Comparison of ENCODE assay signal across 21 cellular contexts in genomic region chr16:3468501-3468900, GRCh38. TPM values are rescaled to one million over a fixed set of nuclear protein-coding genes. Genes with fewer than 3 reads are reported as not detected.
DNase-seq lines count a peak whose midpoint lies in the region; ATAC-seq and TF ChIP-seq lines count a peak whose summit lies in the region.
"Had no signal": no experiment of that assay in that cellular context is flagged by ENCODE, and none has a peak within 500 bp of the region (broad histone marks: within the 10 kb centered on the region; RNA-seq: fewer than 3 reads in every experiment).

No MANE protein-coding gene starts in this region.

- TF ChIP-seq CTCF in activated CD8-positive, alpha-beta T cell treated with anti-CD3 and anti-CD28 coated beads for 36 hours (IDR thresholded peaks at IDR 0.05), result no peak
- TF ChIP-seq CTCF in osteocyte (IDR thresholded peaks at IDR 0.05) (no peak), ovary (IDR thresholded peaks at IDR 0.05) (no peak)

- no peak overlapping the region for H3K4me3 Mint-ChIP-seq in activated CD8-positive, alpha-beta T cell treated with anti-CD3 and anti-CD28 coated beads for 36 hours
- no peak overlapping the region for H3K4me3 Mint-ChIP-seq in activated CD8-positive, alpha-beta T cell treated with anti-CD3 and anti-CD28 coated beads, Interleukin-2, amount 10 ng/mL, durations not matched to agents 7 days and 5 days
- H3K4me3 Mint-ChIP-seq in osteocyte (ENCODE audit: unreplicated experiment), result no peak overlapping the region

- intact Hi-C loops in activated CD8-positive, alpha-beta T cell treated with anti-CD3 and anti-CD28 coated beads for 36 hours (cut with micrococcal nuclease), result no loop called here
- intact Hi-C loops in posterior vena cava (cut with DNase I), result no loop called here
- intact Hi-C loops in ovary (cut with DNase I), result no loop called here

- H3K36me3 ChIP-seq in HUES64 (ENCODE audit: insufficient read depth, low read length), result peaks cover 8% of the 10 kb centered on the region; the same call in 1 of the 2 replicates
- H3K36me3 ChIP-seq in ovary, result no peaks in the 10 kb centered on the region

- H3K4me3 ChIP-seq in HUES64 (ENCODE audit: low read length) (peak overlapping the region; percentile 6; the same call in 1 of the 2 replicates), iPS-18c (ENCODE audit: insufficient read depth, low read depth, low read length) (peak overlapping the region; percentile 34), ovary (no peak overlapping the region)
- H3K4me3 ChIP-seq: BLaER1 treated with 17β-estradiol and CSF1 and Interleukin-3, amounts not matched to agents 10 nM and 100 nM; psoas muscle; smooth muscle cell had no signal

- TF ChIP-seq POLR2A in ovary (IDR thresholded peaks at IDR 0.05), result no peak

- POLR2A ChIA-PET in activated CD8-positive, alpha-beta T cell treated with anti-CD3 and anti-CD28 coated beads for 36 hours (lab: Charles Lee), result no interaction called here
- POLR2A ChIA-PET in activated CD8-positive, alpha-beta T cell treated with anti-CD3 and anti-CD28 coated beads, Interleukin-2, amount 10 ng/mL, durations not matched to agents 7 days and 5 days (lab: Charles Lee), result interaction anchor here (1.0 kb wide), 2 partner anchors 44 to 67 kb away, joined by 3 to 4 read pairs; no protein-coding TSS in a partner anchor

- H3K27me3 ChIP-seq in HUES64 (ENCODE audit: insufficient read depth, low read length), result no peaks in the 10 kb centered on the region
- H3K27me3 ChIP-seq in ovary, result no peaks in the 10 kb centered on the region
- H3K27me3 ChIP-seq: BLaER1 treated with 17β-estradiol and CSF1 and Interleukin-3, amounts not matched to agents 10 nM and 100 nM had no signal

- no peak for ATAC-seq in activated CD8-positive, alpha-beta T cell treated with anti-CD3 and anti-CD28 coated beads for 36 hours
- no peak for ATAC-seq in activated CD8-positive, alpha-beta T cell treated with anti-CD3 and anti-CD28 coated beads, Interleukin-2, amount 10 ng/mL, durations not matched to agents 7 days and 5 days
- ATAC-seq: psoas muscle had no signal

- H3K4me1 ChIP-seq in HUES64 (ENCODE audit: insufficient read depth, low read length), result peaks cover 17% of the 10 kb centered on the region
- H3K4me1 ChIP-seq in ovary (ENCODE audit: insufficient read depth), result peaks cover 4% of the 10 kb centered on the region

- H3K9me3 Mint-ChIP-seq in activated CD8-positive, alpha-beta T cell treated with anti-CD3 and anti-CD28 coated beads for 36 hours, result no peaks in the 10 kb centered on the region
- H3K9me3 Mint-ChIP-seq in activated CD8-positive, alpha-beta T cell treated with anti-CD3 and anti-CD28 coated beads, Interleukin-2, amount 10 ng/mL, durations not matched to agents 7 days and 5 days (ENCODE audit: insufficient read depth), result no peaks in the 10 kb centered on the region
- H3K9me3 Mint-ChIP-seq in osteocyte (ENCODE audit: unreplicated experiment), result no peaks in the 10 kb centered on the region

- WGBS in HUES64, result 28% methylated on average over 15 of the region's 15 CpGs
- 51 to 58% (median 57%) methylated on average over 15 of the region's 15 CpGs for WGBS in ovary, 3 donors

- H3K27ac ChIP-seq in HUES64 (ENCODE audit: low read depth, low read length) (0 out of 2 replicates have a peak overlapping the region, but pooled peaks have one; percentile 2), ovary (no peak overlapping the region)
- H3K27ac ChIP-seq: psoas muscle had no signal

- no peak overlapping the region for H3K9ac ChIP-seq in HUES64 (ENCODE audit: low read depth, low read length)
- H3K9ac ChIP-seq: BLaER1 treated with 17β-estradiol and CSF1 and Interleukin-3, amounts not matched to agents 10 nM and 100 nM had no signal

- TF ChIP-seq EP300 in ovary (IDR thresholded peaks at IDR 0.05), result no peak

- no peak for DNase-seq in activated CD8-positive, alpha-beta T cell treated with anti-CD3 and anti-CD28 coated beads for 36 hours
- no peak for DNase-seq in activated CD8-positive, alpha-beta T cell treated with anti-CD3 and anti-CD28 coated beads, Interleukin-2, amount 10 ng/mL, durations not matched to agents 7 days and 5 days
- DNase-seq in posterior vena cava (ENCODE audit: low spot score), result peak; percentile 63
- no peak for DNase-seq in osteocyte (ENCODE audit: extremely low spot score, unreplicated experiment)
- no peak for DNase-seq in ovary
- DNase-seq in NCI-H146 treated with DMSO at 0.1 percent for 48 hours (lab: John Stamatoyannopoulos, UW; ENCODE audit: unreplicated experiment), result no peak
- DNase-seq: activated CD4-positive, alpha-beta T cell treated with anti-CD3 and anti-CD28 coated beads for 1 hour; caudate nucleus; DMS153; effector CD4-positive, alpha-beta T cell; NCI-H1930; NCI-H510A; psoas muscle; stimulated activated CD4-positive, alpha-beta T cell treated with anti-CD3 and anti-CD28 coated beads, Interleukin-4, amount 100 ng/mL, for 4 hours had no signal

- peak overlapping the region; percentile 80 for H3K27ac Mint-ChIP-seq in activated CD8-positive, alpha-beta T cell treated with anti-CD3 and anti-CD28 coated beads for 36 hours
- H3K27ac Mint-ChIP-seq in activated CD8-positive, alpha-beta T cell treated with anti-CD3 and anti-CD28 coated beads, Interleukin-2, amount 10 ng/mL, durations not matched to agents 7 days and 5 days, result no peak overlapping the region
- H3K27ac Mint-ChIP-seq in osteocyte (ENCODE audit: unreplicated experiment), result no peak overlapping the region

- H3K36me3 Mint-ChIP-seq in activated CD8-positive, alpha-beta T cell treated with anti-CD3 and anti-CD28 coated beads for 36 hours (ENCODE audit: low read depth), result peaks cover 24% of the 10 kb centered on the region
- peaks cover 46% of the 10 kb centered on the region for H3K36me3 Mint-ChIP-seq in activated CD8-positive, alpha-beta T cell treated with anti-CD3 and anti-CD28 coated beads, Interleukin-2, amount 10 ng/mL, durations not matched to agents 7 days and 5 days (ENCODE audit: low read depth)
- peaks cover 19% of the 10 kb centered on the region for H3K36me3 Mint-ChIP-seq in osteocyte (ENCODE audit: unreplicated experiment)

- no peaks in the 10 kb centered on the region for H3K27me3 Mint-ChIP-seq in activated CD8-positive, alpha-beta T cell treated with anti-CD3 and anti-CD28 coated beads for 36 hours
- no peaks in the 10 kb centered on the region for H3K27me3 Mint-ChIP-seq in activated CD8-positive, alpha-beta T cell treated with anti-CD3 and anti-CD28 coated beads, Interleukin-2, amount 10 ng/mL, durations not matched to agents 7 days and 5 days (ENCODE audit: low read depth)
- H3K27me3 Mint-ChIP-seq in osteocyte (ENCODE audit: unreplicated experiment), result no peaks in the 10 kb centered on the region

- no peaks in the 10 kb centered on the region for H3K9me3 ChIP-seq in HUES64 (ENCODE audit: insufficient read depth, low read depth, low read length)
- no peaks in the 10 kb centered on the region for H3K9me3 ChIP-seq in iPS-18c (ENCODE audit: control insufficient read depth, insufficient read depth, low read length)
- no peaks in the 10 kb centered on the region for H3K9me3 ChIP-seq in ovary
- H3K9me3 ChIP-seq: psoas muscle had no signal

- peaks cover 61% of the 10 kb centered on the region for H3K4me1 Mint-ChIP-seq in activated CD8-positive, alpha-beta T cell treated with anti-CD3 and anti-CD28 coated beads for 36 hours (ENCODE audit: low read depth)
- H3K4me1 Mint-ChIP-seq in activated CD8-positive, alpha-beta T cell treated with anti-CD3 and anti-CD28 coated beads, Interleukin-2, amount 10 ng/mL, durations not matched to agents 7 days and 5 days (ENCODE audit: low read depth), result peaks cover 51% of the 10 kb centered on the region
- peaks cover 35% of the 10 kb centered on the region for H3K4me1 Mint-ChIP-seq in osteocyte (ENCODE audit: unreplicated experiment)

- CTCF ChIA-PET in activated CD8-positive, alpha-beta T cell treated with anti-CD3 and anti-CD28 coated beads for 36 hours (lab: Charles Lee), result no interaction called here
- CTCF ChIA-PET in activated CD8-positive, alpha-beta T cell treated with anti-CD3 and anti-CD28 coated beads, Interleukin-2, amount 10 ng/mL, durations not matched to agents 7 days and 5 days (lab: Charles Lee), result interaction anchor here (1.2 kb wide), 1 partner anchor 339 kb away, joined by 3 read pairs; no protein-coding TSS in a partner anchor

RNA-seq across cellular contexts. Expression of gene NAA60, which starts 25.0 kb away (rescaled TPM):
- 10 to 100 TPM; 24.6 TPM for total RNA-seq in activated CD8-positive, alpha-beta T cell treated with anti-CD3 and anti-CD28 coated beads for 36 hours
- 10 to 100 TPM; 46.3 to 49.0 TPM for total RNA-seq in activated CD8-positive, alpha-beta T cell treated with anti-CD3 and anti-CD28 coated beads, Interleukin-2, amount 10 ng/mL, durations not matched to agents 7 days and 5 days
- polyA plus RNA-seq in HUES64 (2013, experiment 1 of 2), result 39.8 TPM
- 44.8 TPM for polyA plus RNA-seq in HUES64 (2013, experiment 2 of 2)
- 10 to 100 TPM; 28.3 to 33.6 TPM for total RNA-seq in posterior vena cava
- 53.9 and 55.0 TPM in 2 replicates for total RNA-seq in osteocyte
- total RNA-seq in ovary, result 10 to 100 TPM; 16.6 to 46.4 (median 40.8) TPM
- 100 to 1,000 TPM in 1 of 2 donors, 10 to 100 TPM in 1; 33.1 to 106 TPM for polyA plus RNA-seq in ovary

RNA-seq across cellular contexts. Expression of gene ZNF597, which starts 25.2 kb away (rescaled TPM):
- 1 to 10 TPM; 1.6 to 1.8 TPM for total RNA-seq in activated CD8-positive, alpha-beta T cell treated with anti-CD3 and anti-CD28 coated beads for 36 hours
- total RNA-seq in activated CD8-positive, alpha-beta T cell treated with anti-CD3 and anti-CD28 coated beads, Interleukin-2, amount 10 ng/mL, durations not matched to agents 7 days and 5 days, result 1 to 10 TPM; 2.4 to 2.7 TPM
- polyA plus RNA-seq in HUES64 (2013, experiment 1 of 2), result 1.7 TPM
- 1.5 TPM for polyA plus RNA-seq in HUES64 (2013, experiment 2 of 2)
- total RNA-seq in posterior vena cava (1 to 10 TPM; 2.5 TPM), osteocyte (2.3 TPM in 2 replicates), ovary (1 to 10 TPM; 1.8 to 3.8 (median 3.0) TPM)
- 1 to 10 TPM; 1.6 to 3.8 TPM for polyA plus RNA-seq in ovary

RNA-seq across cellular contexts. Expression of gene C16orf90, which starts 26.8 kb away (rescaled TPM):
- not detected for total RNA-seq in activated CD8-positive, alpha-beta T cell treated with anti-CD3 and anti-CD28 coated beads for 36 hours
- total RNA-seq in activated CD8-positive, alpha-beta T cell treated with anti-CD3 and anti-CD28 coated beads, Interleukin-2, amount 10 ng/mL, durations not matched to agents 7 days and 5 days, result not detected
- not detected for polyA plus RNA-seq in HUES64 (2013, experiment 1 of 2)
- polyA plus RNA-seq in HUES64 (2013, experiment 2 of 2), result not detected
- total RNA-seq in posterior vena cava (not detected), osteocyte (not detected in 2 replicates), ovary (not detected)
- not detected for polyA plus RNA-seq in ovary
- total RNA-seq: lung microvascular endothelial cell, myocyte, psoas muscle, smooth muscle cell, subcutaneous adipose tissue had no signal
- polyA plus RNA-seq: psoas muscle, smooth muscle cell had no signal

RNA-seq across cellular contexts. Expression of gene CLUAP1, which starts 32.3 kb away (rescaled TPM):
- 10 to 100 TPM; 10.5 to 11.8 TPM for total RNA-seq in activated CD8-positive, alpha-beta T cell treated with anti-CD3 and anti-CD28 coated beads for 36 hours
- 10 to 100 TPM; 15.4 to 16.1 TPM for total RNA-seq in activated CD8-positive, alpha-beta T cell treated with anti-CD3 and anti-CD28 coated beads, Interleukin-2, amount 10 ng/mL, durations not matched to agents 7 days and 5 days
- 11.1 TPM for polyA plus RNA-seq in HUES64 (2013, experiment 1 of 2)
- 17.8 TPM for polyA plus RNA-seq in HUES64 (2013, experiment 2 of 2)
- total RNA-seq in posterior vena cava (10 to 100 TPM; 20.9 to 25.8 TPM), osteocyte (28.7 and 28.9 TPM in 2 replicates), ovary (10 to 100 TPM; 21.1 to 43.4 (median 37.5) TPM)
- polyA plus RNA-seq in ovary, result 10 to 100 TPM; 20.0 to 51.8 TPM
